Comparison of ENCODE assay signal across 1 cellular context in the genomic region with DNA sequence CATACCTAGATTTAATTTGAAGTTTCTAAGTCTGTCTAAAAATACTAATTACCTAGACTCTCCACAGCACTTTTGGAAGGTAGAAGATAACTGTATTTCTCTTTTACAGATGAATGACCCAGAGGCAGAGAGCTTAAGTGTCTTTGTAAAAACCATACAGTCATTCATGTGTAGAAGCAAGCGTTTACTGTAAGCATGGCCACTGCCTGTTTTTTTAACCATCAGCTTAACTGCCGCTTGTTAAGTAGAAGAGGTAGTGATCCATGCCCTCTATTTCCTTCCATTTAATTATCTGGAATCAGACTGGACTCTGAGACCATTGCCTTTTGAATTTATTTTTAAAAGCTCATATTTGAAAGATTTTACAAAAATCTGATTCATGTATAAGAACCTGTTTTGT.
TF ChIP-seq lines count a peak whose summit lies in the region.

No MANE protein-coding gene starts in this region.

TF ChIP-seq in GM23338, 12 proteins besides CTCF, POLR2A, EP300 and RAD21 (continued from another document):
- TF ChIP-seq, protein P1, sequence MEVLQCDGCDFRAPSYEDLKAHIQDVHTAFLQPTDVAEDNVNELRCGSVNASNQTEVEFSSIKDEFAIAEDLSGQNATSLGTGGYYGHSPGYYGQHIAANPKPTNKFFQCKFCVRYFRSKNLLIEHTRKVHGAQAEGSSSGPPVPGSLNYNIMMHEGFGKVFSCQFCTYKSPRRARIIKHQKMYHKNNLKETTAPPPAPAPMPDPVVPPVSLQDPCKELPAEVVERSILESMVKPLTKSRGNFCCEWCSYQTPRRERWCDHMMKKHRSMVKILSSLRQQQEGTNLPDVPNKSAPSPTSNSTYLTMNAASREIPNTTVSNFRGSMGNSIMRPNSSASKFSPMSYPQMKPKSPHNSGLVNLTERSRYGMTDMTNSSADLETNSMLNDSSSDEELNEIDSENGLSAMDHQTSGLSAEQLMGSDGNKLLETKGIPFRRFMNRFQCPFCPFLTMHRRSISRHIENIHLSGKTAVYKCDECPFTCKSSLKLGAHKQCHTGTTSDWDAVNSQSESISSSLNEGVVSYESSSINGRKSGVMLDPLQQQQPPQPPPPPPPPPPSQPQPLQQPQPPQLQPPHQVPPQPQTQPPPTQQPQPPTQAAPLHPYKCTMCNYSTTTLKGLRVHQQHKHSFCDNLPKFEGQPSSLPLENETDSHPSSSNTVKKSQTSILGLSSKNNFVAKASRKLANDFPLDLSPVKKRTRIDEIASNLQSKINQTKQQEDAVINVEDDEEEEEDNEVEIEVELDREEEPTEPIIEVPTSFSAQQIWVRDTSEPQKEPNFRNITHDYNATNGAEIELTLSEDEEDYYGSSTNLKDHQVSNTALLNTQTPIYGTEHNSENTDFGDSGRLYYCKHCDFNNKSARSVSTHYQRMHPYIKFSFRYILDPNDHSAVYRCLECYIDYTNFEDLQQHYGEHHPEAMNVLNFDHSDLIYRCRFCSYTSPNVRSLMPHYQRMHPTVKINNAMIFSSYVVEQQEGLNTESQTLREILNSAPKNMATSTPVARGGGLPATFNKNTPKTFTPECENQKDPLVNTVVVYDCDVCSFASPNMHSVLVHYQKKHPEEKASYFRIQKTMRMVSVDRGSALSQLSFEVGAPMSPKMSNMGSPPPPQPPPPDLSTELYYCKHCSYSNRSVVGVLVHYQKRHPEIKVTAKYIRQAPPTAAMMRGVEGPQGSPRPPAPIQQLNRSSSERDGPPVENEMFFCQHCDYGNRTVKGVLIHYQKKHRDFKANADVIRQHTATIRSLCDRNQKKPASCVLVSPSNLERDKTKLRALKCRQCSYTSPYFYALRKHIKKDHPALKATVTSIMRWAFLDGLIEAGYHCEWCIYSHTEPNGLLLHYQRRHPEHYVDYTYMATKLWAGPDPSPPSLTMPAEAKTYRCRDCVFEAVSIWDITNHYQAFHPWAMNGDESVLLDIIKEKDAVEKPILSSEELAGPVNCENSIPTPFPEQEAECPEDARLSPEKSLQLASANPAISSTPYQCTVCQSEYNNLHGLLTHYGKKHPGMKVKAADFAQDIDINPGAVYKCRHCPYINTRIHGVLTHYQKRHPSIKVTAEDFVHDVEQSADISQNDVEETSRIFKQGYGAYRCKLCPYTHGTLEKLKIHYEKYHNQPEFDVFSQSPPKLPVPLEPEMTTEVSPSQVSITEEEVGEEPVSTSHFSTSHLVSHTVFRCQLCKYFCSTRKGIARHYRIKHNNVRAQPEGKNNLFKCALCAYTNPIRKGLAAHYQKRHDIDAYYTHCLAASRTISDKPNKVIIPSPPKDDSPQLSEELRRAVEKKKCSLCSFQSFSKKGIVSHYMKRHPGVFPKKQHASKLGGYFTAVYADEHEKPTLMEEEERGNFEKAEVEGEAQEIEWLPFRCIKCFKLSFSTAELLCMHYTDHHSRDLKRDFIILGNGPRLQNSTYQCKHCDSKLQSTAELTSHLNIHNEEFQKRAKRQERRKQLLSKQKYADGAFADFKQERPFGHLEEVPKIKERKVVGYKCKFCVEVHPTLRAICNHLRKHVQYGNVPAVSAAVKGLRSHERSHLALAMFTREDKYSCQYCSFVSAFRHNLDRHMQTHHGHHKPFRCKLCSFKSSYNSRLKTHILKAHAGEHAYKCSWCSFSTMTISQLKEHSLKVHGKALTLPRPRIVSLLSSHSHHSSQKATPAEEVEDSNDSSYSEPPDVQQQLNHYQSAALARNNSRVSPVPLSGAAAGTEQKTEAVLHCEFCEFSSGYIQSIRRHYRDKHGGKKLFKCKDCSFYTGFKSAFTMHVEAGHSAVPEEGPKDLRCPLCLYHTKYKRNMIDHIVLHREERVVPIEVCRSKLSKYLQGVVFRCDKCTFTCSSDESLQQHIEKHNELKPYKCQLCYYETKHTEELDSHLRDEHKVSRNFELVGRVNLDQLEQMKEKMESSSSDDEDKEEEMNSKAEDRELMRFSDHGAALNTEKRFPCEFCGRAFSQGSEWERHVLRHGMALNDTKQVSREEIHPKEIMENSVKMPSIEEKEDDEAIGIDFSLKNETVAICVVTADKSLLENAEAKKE (CRISPR knock-in tag; IDR thresholded peaks at IDR 0.05), result no peak
- no peak for TF ChIP-seq EZH2 (IDR thresholded peaks at IDR 0.05; ENCODE audit: low read depth, unreplicated experiment)
- TF ChIP-seq ZNF331 (CRISPR knock-in tag; IDR thresholded peaks at IDR 0.05; ENCODE audit: low read depth), result no peak
- no peak for TF ChIP-seq ETS1 (IDR thresholded peaks at IDR 0.05)
